1 cellular context compared by ENCODE assay signal in the genomic region with DNA sequence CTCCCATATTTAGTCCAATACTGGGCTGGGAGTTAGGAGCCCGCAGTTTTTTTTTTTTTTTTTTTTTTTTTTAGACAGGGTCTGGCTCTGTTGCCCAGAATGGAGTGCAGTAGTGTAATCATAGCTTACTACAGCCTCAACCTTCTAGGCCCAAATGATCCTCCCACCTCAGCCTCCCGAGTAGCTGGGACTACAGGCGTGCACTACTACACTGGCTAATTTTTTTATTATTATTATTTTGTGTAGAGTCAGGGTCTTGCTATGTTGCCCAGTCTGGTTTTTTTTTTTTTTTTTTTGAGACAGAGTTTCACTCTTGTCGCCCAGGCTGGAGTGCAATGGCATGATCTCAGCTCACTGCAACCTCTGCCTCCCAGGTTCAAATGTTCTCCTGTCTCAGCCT. TPM values are rescaled to one million over a fixed set of nuclear protein-coding genes. Genes with fewer than 3 reads are reported as not detected.
"Had no signal": no experiment of that assay in that cellular context is flagged by ENCODE, and none has a peak within 500 bp of the region (broad histone marks: within the 10 kb centered on the region; RNA-seq: fewer than 3 reads in every experiment).

No MANE protein-coding gene starts in this region.

RNA-seq across cellular contexts. Expression of a gene that starts 13.7 kb away (rescaled TPM):
- total RNA-seq: epithelial cell of proximal tubule had no signal
